In genomic region chr5:41869739-41870620, GRCh38 we compare ENCODE assay signal across 1 cellular context.
TF ChIP-seq lines count a peak whose summit lies in the region.

Gene OXCT1 (minus strand): TSS chr5:41870425. CDS start chr5:41870358, 67 bp downstream.

TF ChIP-seq in K562, 482 proteins besides CTCF, POLR2A, EP300 and RAD21 (continued from another document and continues in another):
- TF ChIP-seq ZNF609 (CRISPR knock-in tag; IDR thresholded peaks at IDR 0.05; ENCODE audit: borderline replicate concordance) (no peak; the same call in 1 of the 2 replicates), ZFP91 (CRISPR knock-in tag; IDR thresholded peaks at IDR 0.05) (no peak), XRCC3 (IDR thresholded peaks at IDR 0.05) (no peak), PHF20 (IDR thresholded peaks at IDR 0.05; ENCODE audit: partially characterized antibody) (peak; percentile 62), MNT (conservative IDR thresholded peaks at IDR 0.05) (peak; percentile 53 to 76), ZNF263 (CRISPR knock-in tag; IDR thresholded peaks at IDR 0.05; ENCODE audit: borderline replicate concordance) (0 out of 2 replicates have a peak, but pooled peaks have one; percentile 31), STAT6 (CRISPR knock-in tag; IDR thresholded peaks at IDR 0.05) (no peak), MAFF (IDR thresholded peaks at IDR 0.05; ENCODE audit: low read length) (no peak), GTF2B (IDR thresholded peaks at IDR 0.05; ENCODE audit: extremely low read depth, insufficient read length) (peak; percentile 27), EP400 (IDR thresholded peaks at IDR 0.05) (peak; percentile 84), CREB3 (tag; conservative IDR thresholded peaks at IDR 0.05; ENCODE audit: low read depth) (0 out of 2 replicates have a peak, but pooled peaks have one; percentile 34), POLR2B (IDR thresholded peaks at IDR 0.05; ENCODE audit: low read depth, partially characterized antibody) (peak; percentile 65), MCM2 (IDR thresholded peaks at IDR 0.05; ENCODE audit: low read depth) (no peak), GTF2E2 (tag; IDR thresholded peaks at IDR 0.05) (peak; percentile 83), ZNF232 (CRISPR knock-in tag; IDR thresholded peaks at IDR 0.05) (peak; percentile 79; the same call in 1 of the 2 replicates), BRCA1 (IDR thresholded peaks at IDR 0.05) (no peak), BRCA1 (CRISPR knock-in tag; IDR thresholded peaks at IDR 0.05) (no peak), JUN (IDR thresholded peaks at IDR 0.05; ENCODE audit: borderline replicate concordance, low read depth, low read length) (peak; percentile 49; the same call in 1 of the 2 replicates), JUN (CRISPR knock-in tag; IDR thresholded peaks at IDR 0.05; ENCODE audit: borderline replicate concordance) (no peak), RBM15 (IDR thresholded peaks at IDR 0.05; ENCODE audit: insufficient read depth, low read length) (no peak), LARP7 (IDR thresholded peaks at IDR 0.05) (no peak), E2F1 (CRISPR knock-in tag; IDR thresholded peaks at IDR 0.05) (no peak), NFIC (IDR thresholded peaks at IDR 0.05) (peak; percentile 65), TAF1 (IDR thresholded peaks at IDR 0.05; ENCODE audit: control insufficient read depth, extremely low read depth, insufficient read depth, low read length, severe bottlenecking) (peak; percentile 77), PRPF4 (IDR thresholded peaks at IDR 0.05; ENCODE audit: insufficient read depth, low read depth, low read length, poor library complexity, severe bottlenecking) (no peak), CHAMP1 (IDR thresholded peaks at IDR 0.05) (no peak), ZNF280A (IDR thresholded peaks at IDR 0.05; ENCODE audit: low read depth, partially characterized antibody) (no peak), ZNF444 (CRISPR knock-in tag; IDR thresholded peaks at IDR 0.05) (no peak), POLR2G (IDR thresholded peaks at IDR 0.05; ENCODE audit: low read depth, low read length) (peak; percentile 99), ZNF239 (CRISPR knock-in tag; IDR thresholded peaks at IDR 0.05) (no peak), ZNF217 (CRISPR knock-in tag; IDR thresholded peaks at IDR 0.05) (peak; percentile 80; the same call in 1 of the 2 replicates), SUPT5H (IDR thresholded peaks at IDR 0.05) (peak; percentile 82), ESRRA (IDR thresholded peaks at IDR 0.05; ENCODE audit: borderline replicate concordance, low read depth) (no peak), MTF1 (CRISPR knock-in tag; IDR thresholded peaks at IDR 0.05; ENCODE audit: borderline replicate concordance) (no peak), MED1 (CRISPR knock-in tag; IDR thresholded peaks at IDR 0.05; ENCODE audit: borderline replicate concordance) (no peak), CHD1 (IDR thresholded peaks at IDR 0.05; ENCODE audit: low read length) (peak; percentile 23)
